Comparison of ENCODE assay signal across 2 cellular contexts in the genomic region with DNA sequence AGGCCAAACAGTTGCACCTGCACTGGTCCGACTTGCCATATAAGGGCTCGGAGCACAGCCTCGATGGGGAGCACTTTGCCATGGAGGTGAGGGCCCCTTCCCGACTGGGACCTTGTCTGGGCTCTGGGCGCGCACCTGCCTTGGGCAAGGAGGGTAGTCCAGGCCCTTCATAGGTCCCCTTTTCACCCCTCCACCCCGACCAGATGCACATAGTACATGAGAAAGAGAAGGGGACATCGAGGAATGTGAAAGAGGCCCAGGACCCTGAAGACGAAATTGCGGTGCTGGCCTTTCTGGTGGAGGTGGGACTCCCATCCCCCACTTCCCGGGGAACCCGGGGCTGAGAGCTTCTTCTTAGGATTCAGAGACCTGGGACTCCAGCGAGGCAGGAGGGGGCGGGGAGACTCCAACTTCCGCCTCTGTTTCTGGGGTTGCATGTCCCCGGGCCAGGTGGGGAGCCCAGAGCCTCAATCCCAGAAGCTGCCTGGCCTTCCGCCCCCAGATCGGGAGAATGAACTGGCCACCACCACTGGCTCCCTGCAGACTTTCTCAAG.
TF ChIP-seq lines count a peak whose summit lies in the region.

No MANE protein-coding gene starts in this region.

TF ChIP-seq in HepG2, 621 proteins besides CTCF, POLR2A, EP300 and RAD21:
- TF ChIP-seq ZNF205 (CRISPR knock-in tag; IDR thresholded peaks at IDR 0.05) (no peak), MTF2 (CRISPR knock-in tag; IDR thresholded peaks at IDR 0.05; ENCODE audit: borderline replicate concordance) (0 out of 2 replicates have a peak, but pooled peaks have one; percentile 45)
TF ChIP-seq in HepG2: peak in this region for 1.

TF ChIP-seq in H1, 55 proteins besides CTCF, POLR2A, EP300 and RAD21:
- TF ChIP-seq TEAD4 (IDR thresholded peaks at IDR 0.05; ENCODE audit: low read depth, low read length) (no peak), HDAC2 (IDR thresholded peaks at IDR 0.05; ENCODE audit: borderline replicate concordance in 1 of 2, low read depth in 2 of 2, low read length in 2 of 2) (no peak), SRF (IDR thresholded peaks at IDR 0.05; ENCODE audit: low read depth, low read length) (no peak), TCF12 (IDR thresholded peaks at IDR 0.05; ENCODE audit: low read depth, low read length) (no peak), SP4 (IDR thresholded peaks at IDR 0.05; ENCODE audit: low read length) (no peak), RXRA (IDR thresholded peaks at IDR 0.05; ENCODE audit: insufficient read depth, low read depth, low read length) (no peak), CHD2 (IDR thresholded peaks at IDR 0.05; ENCODE audit: low read length) (no peak)
- TF ChIP-seq, protein P1, sequence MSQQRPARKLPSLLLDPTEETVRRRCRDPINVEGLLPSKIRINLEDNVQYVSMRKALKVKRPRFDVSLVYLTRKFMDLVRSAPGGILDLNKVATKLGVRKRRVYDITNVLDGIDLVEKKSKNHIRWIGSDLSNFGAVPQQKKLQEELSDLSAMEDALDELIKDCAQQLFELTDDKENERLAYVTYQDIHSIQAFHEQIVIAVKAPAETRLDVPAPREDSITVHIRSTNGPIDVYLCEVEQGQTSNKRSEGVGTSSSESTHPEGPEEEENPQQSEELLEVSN (IDR thresholded peaks at IDR 0.05): no peak
- TF ChIP-seq, protein P2, sequence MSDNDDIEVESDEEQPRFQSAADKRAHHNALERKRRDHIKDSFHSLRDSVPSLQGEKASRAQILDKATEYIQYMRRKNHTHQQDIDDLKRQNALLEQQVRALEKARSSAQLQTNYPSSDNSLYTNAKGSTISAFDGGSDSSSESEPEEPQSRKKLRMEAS (IDR thresholded peaks at IDR 0.05): no peak
